In genomic region chr11:65448418-65449196, GRCh38 we compare ENCODE assay signal across 1 cellular context.
TF ChIP-seq lines count a peak whose summit lies in the region.

No MANE protein-coding gene starts in this region.

TF ChIP-seq in SK-N-SH treated with all-trans-retinoic acid at 6 μM for 48 hours, 23 proteins besides CTCF, POLR2A, EP300 and RAD21 (continued from another document):
- TF ChIP-seq TSHZ2 (CRISPR knock-in tag; IDR thresholded peaks at IDR 0.05), result no peak
- TF ChIP-seq ZFP30 (CRISPR knock-in tag; IDR thresholded peaks at IDR 0.05), result no peak
- TF ChIP-seq ISL1 (CRISPR knock-in tag; IDR thresholded peaks at IDR 0.05), result no peak
- no peak for TF ChIP-seq PPARA (CRISPR knock-in tag; IDR thresholded peaks at IDR 0.05; ENCODE audit: borderline replicate concordance)
